20 cellular contexts compared by ENCODE assay signal in the genomic region with DNA sequence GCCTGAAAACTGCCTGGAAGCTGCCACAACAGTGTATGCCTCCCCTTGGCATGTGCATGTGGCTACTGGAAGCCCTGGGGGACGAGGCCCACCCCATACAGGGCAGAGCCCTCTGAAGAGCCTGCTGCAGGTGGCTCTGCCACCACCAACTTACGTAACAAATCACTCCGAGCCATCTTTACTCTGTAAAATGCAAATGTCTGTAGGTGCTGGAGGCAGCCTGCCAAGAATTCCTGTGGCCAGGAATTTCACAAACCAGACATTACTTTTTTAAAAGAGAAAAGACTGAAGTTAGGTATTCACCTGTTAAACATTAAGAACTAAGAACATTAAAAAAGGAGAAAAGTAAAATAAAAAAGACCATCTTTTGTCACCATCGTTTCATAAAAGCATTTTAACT.
"Had no signal": no experiment of that assay in that cellular context is flagged by ENCODE, and none has a peak within 500 bp of the region (broad histone marks: within the 10 kb centered on the region; RNA-seq: fewer than 3 reads in every experiment).

No MANE protein-coding gene starts in this region.

- H3K4me3 ChIP-seq: breast epithelium, heart left ventricle, mucosa of descending colon, pancreas, stomach, testis, upper lobe of right lung had no signal

- DNase-seq: activated CD4-positive, CD25-positive, alpha-beta regulatory T cell treated with anti-CD3 and anti-CD28 coated beads, Interleukin-2, amount 50 U/mL, for 72 hours; activated naive CD4-positive, alpha-beta T cell treated with Interleukin-2 at 50 U/mL for 16 hours; activated naive CD8-positive, alpha-beta T cell treated with anti-CD3 and anti-CD28 coated beads, Interleukin-2, amount 50 U/mL, for 24 hours; activated T-cell treated with anti-CD3 and anti-CD28 coated beads for 4 hours; aorta; dermis blood vessel endothelial cell; heart left ventricle; mucosa of descending colon; naive thymus-derived CD4-positive, alpha-beta T cell; pancreas; stimulated activated CD4-positive, alpha-beta T cell treated with anti-CD3 and anti-CD28 coated beads, Interleukin-12 subunit alpha, Interleukin-12 subunit beta, amount 100 ng/mL, for 4 hours; stimulated activated CD4-positive, alpha-beta T cell treated with anti-CD3 and anti-CD28 coated beads, Interleukin-2, amount 100 ng/mL, for 24 hours; stomach; T-helper 9 cell; testis; upper lobe of right lung had no signal

- H3K27me3 ChIP-seq: breast epithelium, pancreas, stomach, testis, upper lobe of right lung had no signal

- FAIRE-seq: frontal cortex, islet of Langerhans, pancreas had no signal

- H3K4me1 ChIP-seq: breast epithelium, heart left ventricle, pancreas, stomach, testis, upper lobe of right lung had no signal

- H3K9me3 ChIP-seq: breast epithelium, heart left ventricle, mucosa of descending colon, pancreas, testis, upper lobe of right lung had no signal

- H3K27ac ChIP-seq: breast epithelium, epithelial cell of prostate, heart left ventricle, pancreas, stomach, testis, upper lobe of right lung had no signal

- H3K36me3 ChIP-seq: breast epithelium, heart left ventricle, pancreas, stomach, upper lobe of right lung had no signal
